In genomic region chr15:95843241-95843851, GRCh38 we compare ENCODE assay signal across 9 cellular contexts.
DNase-seq lines count a peak whose midpoint lies in the region; ATAC-seq lines count a peak whose summit lies in the region.
"Had no signal": no experiment of that assay in that cellular context is flagged by ENCODE, and none has a peak within 500 bp of the region (broad histone marks: within the 10 kb centered on the region; RNA-seq: fewer than 3 reads in every experiment).

No MANE protein-coding gene starts in this region.

- ATAC-seq in HG02610 (IDR thresholded peaks at IDR 0.05; ENCODE audit: unreplicated experiment) (no peak), HG03175 (IDR thresholded peaks at IDR 0.05; ENCODE audit: unreplicated experiment) (no peak)
- ATAC-seq: gastroesophageal sphincter had no signal

- DNase-seq in EL (peak; percentile 73), SK-MEL-5 (ENCODE audit: low read depth, low spot score) (peak; percentile 29), globus pallidus (ENCODE audit: low spot score) (peak; percentile 66), skeletal muscle cell (ENCODE audit: low read depth) (peak; percentile 70), DMS53 (lab: John Stamatoyannopoulos, UW) (no peak)

- in situ Hi-C loops in SK-MEL-5 (cut with HindIII; ENCODE audit: low pct_unique_long_range_greater_than_20kb, low sequenced_read_pairs): no loop called here

- H3K4me3 ChIP-seq in skeletal muscle cell (ENCODE audit: low read depth, low read length): no peak overlapping the region
- H3K4me3 ChIP-seq: adrenal gland, gastroesophageal sphincter had no signal
